8 cellular contexts compared by ENCODE assay signal in the genomic region with DNA sequence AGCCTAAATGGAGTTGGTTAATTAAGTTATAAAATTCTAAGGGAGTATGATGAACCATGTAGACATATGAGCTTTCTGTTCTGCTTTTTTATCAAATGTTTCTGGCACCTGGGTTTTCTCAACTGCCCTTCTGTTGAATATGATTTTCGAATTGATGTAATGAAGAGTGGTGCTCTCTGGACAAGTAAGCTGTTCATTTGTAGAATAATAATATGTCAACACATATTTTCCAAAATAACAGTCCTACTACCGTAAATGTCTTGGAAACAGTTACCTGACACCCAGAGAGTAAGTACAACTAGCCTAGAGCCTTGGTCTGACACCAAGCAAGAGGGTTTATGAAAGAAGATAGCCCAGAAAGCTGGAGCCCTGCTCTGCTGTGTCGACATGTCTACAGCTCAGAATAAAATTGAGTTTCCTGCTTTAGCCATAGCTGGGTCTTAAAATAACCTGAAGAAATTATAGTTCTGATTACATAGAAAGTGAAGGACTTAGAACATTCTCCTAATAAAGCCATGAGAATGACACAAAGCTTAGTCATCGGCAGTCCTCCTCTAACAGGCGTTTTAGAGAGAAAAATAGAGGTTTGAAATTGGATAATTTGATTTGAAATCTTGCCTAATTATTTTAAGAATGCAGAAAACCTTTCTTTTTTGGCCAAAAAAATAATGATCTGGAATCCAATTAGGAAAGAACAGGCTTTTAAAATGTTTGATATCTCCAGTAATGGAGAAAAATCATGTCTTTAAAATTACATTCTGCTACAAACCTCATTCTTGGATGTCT. TPM values are rescaled to one million over a fixed set of nuclear protein-coding genes. Genes with fewer than 3 reads are reported as not detected.
DNase-seq lines count a peak whose midpoint lies in the region; ATAC-seq, FAIRE-seq and TF ChIP-seq lines count a peak whose summit lies in the region.

No MANE protein-coding gene starts in this region.

- H3K27ac ChIP-seq in right cardiac atrium (ENCODE audit: low read length) = peak overlapping the region; percentile 13
- no peak overlapping the region for H3K27ac ChIP-seq in body of pancreas

- WGBS in right cardiac atrium = 57% methylated on average over 5 of the region's 5 CpGs
- WGBS in body of pancreas, 2 donors = 49 to 57% methylated on average over 5 of the region's 5 CpGs

- TF ChIP-seq CTCF in GM12875 (IDR thresholded peaks at IDR 0.05; ENCODE audit: borderline replicate concordance, insufficient read depth, low read depth, low read length) (no peak), body of pancreas (IDR thresholded peaks at IDR 0.05) (no peak)

- FAIRE-seq in H54 (lab: Jason Lieb, UNC) = peak; percentile 99

- intact Hi-C loops in right cardiac atrium (cut with DNase I) = no loop called here
- intact Hi-C loops in body of pancreas (cut with DNase I) = no loop called here

- H3K4me3 ChIP-seq in GM12875 (ENCODE audit: low read depth, low read length) (peak overlapping the region; percentile 11), right cardiac atrium (ENCODE audit: low read length) (no peak overlapping the region), body of pancreas (no peak overlapping the region)

- no peak overlapping the region for H3K4me3 Mint-ChIP-seq in T-helper 17 cell

- no peaks in the 10 kb centered on the region for H3K36me3 ChIP-seq in body of pancreas (replicated peaks in 1 of 2; ENCODE audit: insufficient read depth in 1 of 2, low read depth in 2 of 2)

- H3K9me3 ChIP-seq in right cardiac atrium (ENCODE audit: control insufficient read depth, low read length) (no peaks in the 10 kb centered on the region), body of pancreas (no peaks in the 10 kb centered on the region), T-helper 17 cell (ENCODE audit: control insufficient read depth, low read length, poor library complexity, severe bottlenecking) (no peaks in the 10 kb centered on the region)

- TF ChIP-seq POLR2A in H54 (IDR thresholded peaks at IDR 0.05; ENCODE audit: low read depth, low read length) (no peak), body of pancreas (IDR thresholded peaks at IDR 0.05) (no peak)

- no peak overlapping the region for H3K27ac Mint-ChIP-seq in T-helper 17 cell

- no peaks in the 10 kb centered on the region for H3K4me1 Mint-ChIP-seq in T-helper 17 cell

- no peaks in the 10 kb centered on the region for H3K27me3 Mint-ChIP-seq in T-helper 17 cell

- DNase-seq in H54 (ENCODE audit: insufficient read length, low spot score) = no peak
- DNase-seq in NCI-H226 = peak; percentile 69
- DNase-seq in right cardiac atrium = no peak
- DNase-seq in body of pancreas = no peak
- no peak for DNase-seq in T-helper 17 cell
- DNase-seq in T1000 (lab: John Stamatoyannopoulos, UW) = no peak

- no peaks in the 10 kb centered on the region for H3K36me3 Mint-ChIP-seq in T-helper 17 cell (ENCODE audit: low read depth)

- ATAC-seq in right cardiac atrium (peak in 1 of 2 donors; percentile 19), body of pancreas (no peak), T-helper 17 cell (no peak)
- ATAC-seq in activated CD4-positive, CD25-positive, alpha-beta regulatory T cell treated with anti-CD3 and anti-CD28 coated beads, Interleukin-2, amount 50 U/mL, for 24 hours = no peak

- H3K27me3 ChIP-seq in right cardiac atrium (ENCODE audit: control insufficient read depth, insufficient read depth) (no peaks in the 10 kb centered on the region), body of pancreas (no peaks in the 10 kb centered on the region)

- H3K4me1 ChIP-seq in right cardiac atrium (ENCODE audit: control insufficient read depth, insufficient read depth, low read length) (no peaks in the 10 kb centered on the region), body of pancreas (no peaks in the 10 kb centered on the region)

RNA-seq across cellular contexts. Expression of a gene that starts 25.1 kb away (rescaled TPM):
- total RNA-seq in right cardiac atrium = 10 to 100 TPM; 22.2 to 42.2 (median 28.0) TPM
- polyA plus RNA-seq in right cardiac atrium = 5.5 TPM
- 10 to 100 TPM in 1 of 2 donors, 1 to 10 TPM in 1; 4.9 to 12.9 TPM for total RNA-seq in body of pancreas
- 1 to 10 TPM; 4.9 to 6.5 TPM for total RNA-seq in T-helper 17 cell
